In the genomic region with DNA sequence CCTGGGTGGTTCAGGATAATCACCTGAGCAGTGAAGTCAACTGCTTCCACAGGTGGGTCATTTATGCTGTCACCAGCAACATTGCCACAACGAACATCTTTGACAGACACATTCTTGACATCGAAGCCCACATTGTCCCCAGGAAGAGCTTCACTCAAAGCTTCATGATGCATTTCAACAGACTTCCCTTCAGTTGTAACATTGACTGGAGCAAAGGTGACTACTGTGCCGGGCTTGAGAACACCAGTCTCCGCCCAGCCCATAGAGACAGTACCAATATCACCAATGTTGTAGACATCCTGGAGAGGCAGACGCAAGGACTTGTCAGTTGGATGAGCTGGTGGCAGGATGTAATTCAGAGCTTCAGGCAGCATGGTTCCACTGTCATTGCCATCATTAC, we compare ENCODE assay signal across 13 cellular contexts.
"Had no signal": no experiment of that assay in that cellular context is flagged by ENCODE, and none has a peak within 500 bp of the region (broad histone marks: within the 10 kb centered on the region; RNA-seq: fewer than 3 reads in every experiment).

No MANE protein-coding gene starts in this region.

- H3K4me1 ChIP-seq: adrenal gland, left ventricle myocardium inferior, pancreas had no signal

- H3K27ac ChIP-seq: adrenal gland, coronary artery, left ventricle myocardium inferior, pancreas had no signal

- H3K4me3 Mint-ChIP-seq: activated B cell treated with CpG ODN at 0.5 μM for 24 hours had no signal

- ATAC-seq: heart left ventricle, pancreas, SK-N-SH treated with all-trans-retinoic acid at 6 μM for 48 hours had no signal

- DNase-seq: activated B cell treated with CpG ODN at 0.5 μM for 24 hours; activated naive CD4-positive, alpha-beta T cell; effector CD8-positive, alpha-beta T cell; heart left ventricle; islet precursor cell; left ventricle myocardium inferior; mesenchymal stem cell; pancreas had no signal

- H3K27ac Mint-ChIP-seq: activated B cell treated with CpG ODN at 0.5 μM for 24 hours had no signal

- FAIRE-seq: frontal cortex, pancreas, TTC549 had no signal

- H3K27me3 ChIP-seq: adrenal gland, heart left ventricle, pancreas had no signal

- H3K36me3 ChIP-seq: adrenal gland, heart left ventricle, left ventricle myocardium inferior, pancreas had no signal

- H3K9me3 ChIP-seq: adrenal gland, heart left ventricle, left ventricle myocardium inferior, pancreas had no signal

- H3K4me3 ChIP-seq: adrenal gland, coronary artery, left ventricle myocardium inferior, pancreas had no signal
